ENCODE assay signal across 8 cellular contexts in genomic region chr13:49792550-49793324, GRCh38. TPM values are rescaled to one million over a fixed set of nuclear protein-coding genes. Genes with fewer than 3 reads are reported as not detected.
A peak's percentile ranks its signal among the peaks of the same experiment; 100 is the strongest.
DNase-seq lines count a peak whose midpoint lies in the region; ATAC-seq, FAIRE-seq and TF ChIP-seq lines count a peak whose summit lies in the region.

A gene with protein sequence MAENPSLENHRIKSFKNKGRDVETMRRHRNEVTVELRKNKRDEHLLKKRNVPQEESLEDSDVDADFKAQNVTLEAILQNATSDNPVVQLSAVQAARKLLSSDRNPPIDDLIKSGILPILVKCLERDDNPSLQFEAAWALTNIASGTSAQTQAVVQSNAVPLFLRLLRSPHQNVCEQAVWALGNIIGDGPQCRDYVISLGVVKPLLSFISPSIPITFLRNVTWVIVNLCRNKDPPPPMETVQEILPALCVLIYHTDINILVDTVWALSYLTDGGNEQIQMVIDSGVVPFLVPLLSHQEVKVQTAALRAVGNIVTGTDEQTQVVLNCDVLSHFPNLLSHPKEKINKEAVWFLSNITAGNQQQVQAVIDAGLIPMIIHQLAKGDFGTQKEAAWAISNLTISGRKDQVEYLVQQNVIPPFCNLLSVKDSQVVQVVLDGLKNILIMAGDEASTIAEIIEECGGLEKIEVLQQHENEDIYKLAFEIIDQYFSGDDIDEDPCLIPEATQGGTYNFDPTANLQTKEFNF (minus strand): TSS chr13:49792682. CDS start chr13:49792506, 176 bp downstream.

- peak within 1 kb of the TSS; percentile 72 to 81 (median 80) for H3K4me3 ChIP-seq in HepG2 (replicated peaks in 1 of 3; ENCODE audit: insufficient read depth in 1 of 3, low read depth in 2 of 3, low read length in 3 of 3)

- WGBS in HepG2 (ENCODE audit: low lambda C conversion rate): 1% methylated on average over 23 of the region's 71 CpGs

- no peaks in the 10 kb centered on the region for H4K20me1 ChIP-seq in HepG2 (ENCODE audit: insufficient read depth, low read length)

- intact Hi-C loops in CD4-positive, alpha-beta T cell (cut with DNase I, micrococcal nuclease): loop anchor here (2.0 to 10.0 kb wide), 15 partner anchors 55 to 1790 kb away; partner anchors contain the start of genes CAB39L (in 2 of the 2), SETDB2 (in 2 of the 2), SPRYD7 (in 2 of the 2) and EBPL (in 1 of the 2)
- intact Hi-C loops in HepG2 (cut with micrococcal nuclease; ENCODE audit: unreplicated experiment): loop anchor here (1.0 to 5.0 kb wide), 5 partner anchors 19 to 145 kb away; partner anchors contain the start of genes EBPL and SPRYD7

- peaks cover 14% of the 10 kb centered on the region for H3K36me3 Mint-ChIP-seq in CD4-positive, alpha-beta T cell (ENCODE audit: low read depth)

- H3K9me3 Mint-ChIP-seq in CD4-positive, alpha-beta T cell: no peaks in the 10 kb centered on the region

- peak; percentile 87 to 92 for TF ChIP-seq POLR2A in HepG2 (IDR thresholded peaks at IDR 0.05; ENCODE audit: insufficient read depth in 1 of 2, low read depth in 2 of 2, low read length in 2 of 2)

- BruUV-seq in HepG2 (replicated peaks; lab: Mats Ljungman, UMichigan): TSS peak; percentile 92

- H3K27ac ChIP-seq in CD4-positive, alpha-beta T cell (ENCODE audit: low read depth, low read length): peak within 1 kb of the TSS; percentile 83
- peak within 1 kb of the TSS; percentile 96 for H3K27ac ChIP-seq in HepG2 (ENCODE audit: extremely low read length, insufficient read depth, low read length)

- peak within 1 kb of the TSS; percentile 21 for H2AFZ ChIP-seq in HepG2 (ENCODE audit: low read length)

- H3K27me3 ChIP-seq in CD4-positive, alpha-beta T cell (ENCODE audit: control insufficient read depth, insufficient read depth, low read length): no peaks in the 10 kb centered on the region
- H3K27me3 ChIP-seq in HepG2 (ENCODE audit: control insufficient read depth in 1 of 2, insufficient read depth in 2 of 2, low read length in 2 of 2): no peaks in the 10 kb centered on the region; a peak in 1 of 5 replicates

- TF ChIP-seq EP300 in HepG2 (IDR thresholded peaks at IDR 0.05; ENCODE audit: low read depth in 2 of 2, low read length in 2 of 2): no peak
- TF ChIP-seq EP300 in HepG2 (CRISPR knock-in tag; IDR thresholded peaks at IDR 0.05; ENCODE audit: borderline replicate concordance): no peak

- H3K36me3 ChIP-seq in HepG2 (replicated peaks in 1 of 2; ENCODE audit: control insufficient read depth in 1 of 2, insufficient read depth in 2 of 2, low read length in 2 of 2): peaks cover 0 to 1% of the 10 kb centered on the region in 2 experiments; a peak in 1 of 5 replicates

- H3K27me3 Mint-ChIP-seq in CD4-positive, alpha-beta T cell: peaks cover 9% of the 10 kb centered on the region

- peak within 1 kb of the TSS; percentile 95 for H3K27ac Mint-ChIP-seq in CD4-positive, alpha-beta T cell

- no peak for TF ChIP-seq CTCF in CD4-positive, alpha-beta T cell (IDR thresholded peaks at IDR 0.05)
- TF ChIP-seq CTCF in HepG2 (CRISPR knock-in tag; IDR thresholded peaks at IDR 0.05): peak; percentile 64

- H3K4me3 Mint-ChIP-seq in CD4-positive, alpha-beta T cell: peak within 1 kb of the TSS; percentile 100

- CTCF ChIA-PET in CD4-positive, alpha-beta T cell (lab: Charles Lee): interaction anchor here (0.9 to 1.1 kb wide), 2 partner anchors 144 to 349 kb away, joined by 3 to 6 read pairs; partner anchors contain the start of genes CAB39L, SETDB2 and SPRYD7
- CTCF ChIA-PET in HepG2 (lab: Yijun Ruan, JAX; ENCODE audit: low intra/inter-chr PET ratio, low total read pairs): interaction anchor here (2.1 kb wide), 1 partner anchor 55 kb away, joined by 14 read pairs; no protein-coding TSS in a partner anchor

- peak within 1 kb of the TSS; percentile 96 for H3K4me2 ChIP-seq in HepG2 (ENCODE audit: low read depth, low read length)

- POLR2A ChIA-PET in CD4-positive, alpha-beta T cell (lab: Charles Lee): interaction anchor here (0.6 to 5.7 kb wide), 29 partner anchors 9 to 1852 kb away, joined by 3 to 45 read pairs (median 6); partner anchors contain the start of genes CAB39L, EBPL, FNDC3A and INTS6
- POLR2A ChIA-PET in HepG2 (lab: Yijun Ruan, JAX): interaction anchor here (0.6 to 6.0 kb wide), 34 partner anchors 10 to 578 kb away, joined by 3 to 193 read pairs (median 6); partner anchors contain the start of genes CAB39L, EBPL, SETDB2 and SPRYD7

- H3K79me2 ChIP-seq in HepG2 (ENCODE audit: insufficient read depth, low read length): peaks cover 41% of the 10 kb centered on the region

- ATAC-seq in CD4-positive, alpha-beta T cell (ENCODE audit: poor library complexity): peak; percentile 89
- ATAC-seq in GM19397 (IDR thresholded peaks at IDR 0.05; ENCODE audit: unreplicated experiment) (peak; percentile 87), HG03571 (IDR thresholded peaks at IDR 0.05; ENCODE audit: unreplicated experiment) (peak; percentile 90), HepG2 (peak; percentile 95)

- H3K9ac ChIP-seq in HepG2 (ENCODE audit: insufficient read depth, low read depth, low read length): peak within 1 kb of the TSS; percentile 87

- H3K4me1 Mint-ChIP-seq in CD4-positive, alpha-beta T cell (ENCODE audit: low read depth): peaks cover 41% of the 10 kb centered on the region

- H3K4me1 ChIP-seq in HepG2 (ENCODE audit: insufficient read depth, low read length): peaks cover 41% of the 10 kb centered on the region

- peak; percentile 90 to 96 (median 94) for DNase-seq in CD4-positive, alpha-beta T cell
- DNase-seq in NCI-H774 (lab: John Stamatoyannopoulos, UW) (peak; percentile 83), dermis blood vessel endothelial cell (peak; percentile 95), HepG2 (ENCODE audit: low spot score) (peak; percentile 89)
- peak; percentile 92 to 94 for DNase-seq in activated CD4-positive, alpha-beta T cell treated with anti-CD3 and anti-CD28 coated beads, Interleukin-2, amount 50 U/mL, for 4 hours
- peak; percentile 96 for DNase-seq in stimulated activated CD4-positive, alpha-beta T cell treated with anti-CD3 and anti-CD28 coated beads, Interleukin-4, amount 100 ng/mL, for 1 hour

- peak; percentile 63 for TF ChIP-seq RAD21 in HepG2 (CRISPR knock-in tag; IDR thresholded peaks at IDR 0.05)

- in situ Hi-C loops in HepG2 (cut with HindIII; ENCODE audit: extremely low pct_ligation_motif_present, low pct_unique_long_range_greater_than_20kb): loop anchor here (5.0 kb wide), 1 partner anchor 50 kb away; no protein-coding TSS in a partner anchor

- no peaks in the 10 kb centered on the region for H3K9me3 ChIP-seq in CD4-positive, alpha-beta T cell (ENCODE audit: control insufficient read depth, low read length)
- H3K9me3 ChIP-seq in HepG2 (ENCODE audit: low read length): no peaks in the 10 kb centered on the region

- peak; percentile 62 for FAIRE-seq in HepG2 (lab: Jason Lieb, UNC)

TF ChIP-seq in HepG2, 621 proteins besides CTCF, POLR2A, EP300 and RAD21 (continues in another document):
- TF ChIP-seq ZNF451 (CRISPR knock-in tag; IDR thresholded peaks at IDR 0.05) (peak; percentile 86; the same call in 1 of the 2 replicates), SOX6 (IDR thresholded peaks at IDR 0.05) (no peak), SOX6 (CRISPR knock-in tag; IDR thresholded peaks at IDR 0.05) (peak; percentile 72), ZSCAN21 (CRISPR knock-in tag; IDR thresholded peaks at IDR 0.05; ENCODE audit: borderline replicate concordance) (peak; percentile 46; the same call in 1 of the 2 replicates), FOXA3 (CRISPR knock-in tag; IDR thresholded peaks at IDR 0.05) (0 out of 2 replicates have a peak, but pooled peaks have one; percentile 5), ZNF274 (CRISPR knock-in tag; IDR thresholded peaks at IDR 0.05) (no peak), ZSCAN5A (CRISPR knock-in tag; IDR thresholded peaks at IDR 0.05; ENCODE audit: borderline replicate concordance) (peak; percentile 63; the same call in 1 of the 2 replicates)

RNA-seq across cellular contexts. Expression of the gene that starts here (rescaled TPM):
- total RNA-seq in CD4-positive, alpha-beta T cell: 10 to 100 TPM; 15.7 to 17.3 TPM
- total RNA-seq in dermis blood vessel endothelial cell: 39.7 and 72.2 TPM in 2 replicates
- 28.9 and 69.8 TPM in 2 replicates for total RNA-seq in HepG2 (2016; rRNA removed; fragmentation: Illumina TruSeq; extraction: Trizol)
- total RNA-seq in HepG2 (2016; cell fraction: cytosol; rRNA removed; fragmentation: Illumina TruSeq; extraction: Trizol; ENCODE audit: low read depth): 6.4 and 7.8 TPM in 2 replicates
- total RNA-seq in HepG2 (2016; cell fraction: insoluble cytoplasmic fraction; rRNA removed; fragmentation: Illumina TruSeq; extraction: Trizol): 30.1 and 67.5 TPM in 2 replicates
- 28.5 and 33.3 TPM in 2 replicates for total RNA-seq in HepG2 (2016; cell fraction: membrane; rRNA removed; fragmentation: Illumina TruSeq; extraction: Trizol)
- 32.9 and 33.0 TPM in 2 replicates for total RNA-seq in HepG2 (2016; cell fraction: nucleus; rRNA removed; fragmentation: Illumina TruSeq; extraction: Trizol)
- 9.9 and 13.0 TPM in 2 replicates for polyA plus RNA-seq in HepG2 (2011; rRNA removed)
- polyA plus RNA-seq in HepG2 (2011; cell fraction: cytosol; rRNA removed): 7.2 and 11.6 TPM in 2 replicates
- 3.6 and 4.5 TPM in 2 replicates for polyA plus RNA-seq in HepG2 (2011; cell fraction: nucleus; rRNA removed)
- polyA plus RNA-seq in HepG2 (2012): 16.8 and 18.2 TPM in 2 replicates
- 5.0 and 5.1 TPM in 2 replicates for polyA plus RNA-seq in HepG2 (2016; cell fraction: cytosol; fragmentation: Illumina TruSeq; extraction: Trizol; ENCODE audit: low read depth)
- 71.3 and 73.5 TPM in 2 replicates for polyA plus RNA-seq in HepG2 (2016; cell fraction: insoluble cytoplasmic fraction; fragmentation: Illumina TruSeq; extraction: Trizol; ENCODE audit: low read depth)
- 15.6 and 19.0 TPM in 2 replicates for polyA plus RNA-seq in HepG2 (2016; cell fraction: membrane; fragmentation: Illumina TruSeq; extraction: Trizol; ENCODE audit: low read depth)
- polyA plus RNA-seq in HepG2 (2016; cell fraction: nucleus; fragmentation: Illumina TruSeq; extraction: Trizol; ENCODE audit: insufficient read depth, low read depth): 33.5 and 33.9 TPM in 2 replicates
- polyA minus RNA-seq in HepG2 (2011; rRNA and poly(A)+ RNA removed; ENCODE audit: low replicate concordance): 13.6 and 15.0 TPM in 2 replicates
- polyA minus RNA-seq in HepG2 (2011; cell fraction: cytosol; rRNA and poly(A)+ RNA removed): 17.8 and 20.1 TPM in 2 replicates
- polyA minus RNA-seq in HepG2 (2011; cell fraction: nucleus; rRNA and poly(A)+ RNA removed): 15.7 and 18.9 TPM in 2 replicates

Comparison
In these comparisons a context has a peak if more than half of its experiments do, and no peak if none do; other contexts are left out.
1. Peak in every context shown above with its lines: DNase-seq, ATAC-seq, H3K4me3 ChIP-seq and H3K27ac ChIP-seq.